In the genomic region with DNA sequence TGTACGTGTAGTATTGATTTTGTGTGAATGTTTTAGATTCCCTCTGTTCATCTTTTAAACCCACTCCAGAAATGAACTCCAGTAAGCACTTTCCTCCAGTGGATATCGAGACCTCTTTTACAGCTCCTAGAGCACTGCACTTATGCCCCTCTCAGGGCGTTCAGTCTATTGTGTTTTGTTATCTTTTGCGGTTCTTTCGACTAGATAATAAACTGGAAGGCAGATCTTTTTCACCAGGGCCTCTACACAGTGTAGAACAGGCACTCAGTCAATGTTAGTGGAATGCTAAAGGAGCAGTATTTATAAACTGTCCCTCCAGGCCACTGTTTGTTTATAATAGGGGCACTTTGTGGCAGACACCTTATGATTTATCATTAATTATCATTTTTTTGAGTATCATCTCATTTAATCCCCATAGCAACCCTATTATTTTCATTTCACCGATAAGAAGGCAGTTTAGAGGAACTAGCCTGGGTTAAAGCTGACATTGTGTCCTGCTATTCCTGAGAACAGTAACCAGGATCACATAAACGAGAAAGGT, we compare ENCODE assay signal across 8 cellular contexts. TPM values are rescaled to one million over a fixed set of nuclear protein-coding genes. Genes with fewer than 3 reads are reported as not detected.
DNase-seq lines count a peak whose midpoint lies in the region; ATAC-seq lines count a peak whose summit lies in the region.

No MANE protein-coding gene starts in this region.

- no peak for ATAC-seq in naive thymus-derived CD8-positive, alpha-beta T cell
- ATAC-seq in HG03354 (IDR thresholded peaks at IDR 0.05; ENCODE audit: poor library complexity, severe bottlenecking, unreplicated experiment) (no peak), HG03571 (IDR thresholded peaks at IDR 0.05; ENCODE audit: unreplicated experiment) (no peak)

- H3K27me3 Mint-ChIP-seq in naive thymus-derived CD8-positive, alpha-beta T cell = no peaks in the 10 kb centered on the region

- peak; percentile 40 to 56 for DNase-seq in NCI-H526 (lab: John Stamatoyannopoulos, UW)
- no peak for DNase-seq in caudate nucleus (lab: John Stamatoyannopoulos, UW)
- DNase-seq in naive thymus-derived CD8-positive, alpha-beta T cell = peak in 1 of 10 donors; percentile 15
- no peak for DNase-seq in 8988T
- DNase-seq in kidney tubule cell (ENCODE audit: low spot score) = no peak

- H3K4me3 Mint-ChIP-seq in naive thymus-derived CD8-positive, alpha-beta T cell = peak overlapping the region; percentile 86 to 95 (median 92)

- H3K4me1 Mint-ChIP-seq in naive thymus-derived CD8-positive, alpha-beta T cell = peaks cover 32 to 69% (median 63%) of the 10 kb centered on the region in 4 donors

- peak overlapping the region; percentile 74 for H3K4me3 ChIP-seq in GM08714 (ENCODE audit: low read length)

- peaks cover 0 to 8% (median 0%) of the 10 kb centered on the region in 3 donors for H3K36me3 Mint-ChIP-seq in naive thymus-derived CD8-positive, alpha-beta T cell

- no peaks in the 10 kb centered on the region for H3K9me3 Mint-ChIP-seq in naive thymus-derived CD8-positive, alpha-beta T cell

- POLR2A ChIA-PET in naive thymus-derived CD8-positive, alpha-beta T cell (lab: Charles Lee) = interaction anchor here (0.6 to 4.7 kb wide), 10 partner anchors 8 to 370 kb away, joined by 3 to 107 read pairs (median 10); a partner anchor contains a TSS

- H3K27ac Mint-ChIP-seq in naive thymus-derived CD8-positive, alpha-beta T cell = peak overlapping the region; percentile 92 to 98 (median 97)

- H3K27ac ChIP-seq in caudate nucleus (ENCODE audit: low read depth, low read length) = peak overlapping the region; percentile 98

RNA-seq across cellular contexts. Expression of a gene that starts 0.7 kb away (rescaled TPM):
- 10 to 100 TPM; 42.9 to 51.6 TPM for total RNA-seq in naive thymus-derived CD8-positive, alpha-beta T cell
- 10 to 100 TPM; 10.6 to 13.7 (median 11.7) TPM for polyA plus RNA-seq in naive thymus-derived CD8-positive, alpha-beta T cell

Comparison
In these comparisons a context has a peak if more than half of its experiments do, and no peak if none do; other contexts are left out.
1. DNase-seq: peak in NCI-H526 (2 of 2); none in caudate nucleus (0 of 61), 8988T (single experiment) and kidney tubule cell (single experiment).